15 cellular contexts compared by ENCODE assay signal in genomic region chr19:13037718-13038117, GRCh38. TPM values are rescaled to one million over a fixed set of nuclear protein-coding genes. Genes with fewer than 3 reads are reported as not detected.
DNase-seq lines count a peak whose midpoint lies in the region; ATAC-seq and TF ChIP-seq lines count a peak whose summit lies in the region.
"Had no signal": no experiment of that assay in that cellular context is flagged by ENCODE, and none has a peak within 500 bp of the region (broad histone marks: within the 10 kb centered on the region; RNA-seq: fewer than 3 reads in every experiment).

No MANE protein-coding gene starts in this region.

- H3K4me3 ChIP-seq in left ventricle myocardium inferior (no peak overlapping the region), esophagus (ENCODE audit: low read depth in 1 of 2, low read length in 2 of 2) (no peak overlapping the region), sigmoid colon (no peak overlapping the region)
- H3K4me3 ChIP-seq: cardiac muscle cell, testis had no signal

- ATAC-seq in Right ventricle myocardium inferior: no peak
- ATAC-seq in HG02840 (IDR thresholded peaks at IDR 0.05; ENCODE audit: low FRiP score, unreplicated experiment): no peak
- ATAC-seq: esophagus mucosa, HepG2 had no signal

- TF ChIP-seq EP300 in sigmoid colon (IDR thresholded peaks at IDR 0.05): no peak

- peaks cover 4% of the 10 kb centered on the region for H3K4me1 Mint-ChIP-seq in activated T-helper 2 cell treated with anti-CD3 and anti-CD28 coated beads, Interferon-gamma antibody, Interleukin-2, Interleukin-4, amounts not matched to agents 10 μg/mL and 5 μg/mL and 100 μg/mL, durations not matched to agents 14 hours and 24 hours and 36 hours (ENCODE audit: low read depth)

- H3K27me3 ChIP-seq in left ventricle myocardium inferior (ENCODE audit: low read depth) (no peaks in the 10 kb centered on the region), esophagus (ENCODE audit: control insufficient read depth in 1 of 2, insufficient read depth in 2 of 2, low read length in 2 of 2) (no peaks in the 10 kb centered on the region), sigmoid colon (no peaks in the 10 kb centered on the region)
- H3K27me3 ChIP-seq: testis had no signal

- H3K4me1 ChIP-seq in left ventricle myocardium inferior (peaks cover 100% of the 10 kb centered on the region), esophagus (ENCODE audit: control insufficient read depth in 2 of 2, insufficient read depth in 2 of 2, low read length in 1 of 2) (peaks cover 18 to 40% of the 10 kb centered on the region in 2 donors), sigmoid colon (peaks cover 0 to 98% (median 94%) of the 10 kb centered on the region in 4 donors)

- TF ChIP-seq CTCF in left ventricle myocardium inferior (IDR thresholded peaks at IDR 0.05; ENCODE audit: borderline replicate concordance) (no peak), sigmoid colon (IDR thresholded peaks at IDR 0.05) (no peak)

- no peaks in the 10 kb centered on the region for H3K36me3 ChIP-seq in left ventricle myocardium inferior
- H3K36me3 ChIP-seq in esophagus (ENCODE audit: control insufficient read depth in 2 of 2, insufficient read depth in 2 of 2, low read length in 1 of 2): no peaks in the 10 kb centered on the region
- no peaks in the 10 kb centered on the region for H3K36me3 ChIP-seq in sigmoid colon
- H3K36me3 ChIP-seq: cardiac muscle cell had no signal

- intact Hi-C loops in left ventricle myocardium inferior (cut with micrococcal nuclease): no loop called here
- intact Hi-C loops in Right ventricle myocardium inferior (cut with DNase I): loop anchor here (2.0 kb wide), 1 partner anchor 15 kb away; no protein-coding TSS in a partner anchor
- intact Hi-C loops in sigmoid colon (cut with DNase I): no loop called here
- intact Hi-C loops in activated T-helper 2 cell treated with anti-CD3 and anti-CD28 coated beads, Interferon-gamma antibody, Interleukin-2, Interleukin-4, amounts not matched to agents 10 μg/mL and 5 μg/mL and 100 μg/mL, durations not matched to agents 14 hours and 24 hours and 36 hours (cut with micrococcal nuclease): no loop called here

- H3K27ac Mint-ChIP-seq in activated T-helper 2 cell treated with anti-CD3 and anti-CD28 coated beads, Interferon-gamma antibody, Interleukin-2, Interleukin-4, amounts not matched to agents 10 μg/mL and 5 μg/mL and 100 μg/mL, durations not matched to agents 14 hours and 24 hours and 36 hours: no peak overlapping the region

- H3K9me3 ChIP-seq in left ventricle myocardium inferior (replicated peaks): no peaks in the 10 kb centered on the region
- H3K9me3 ChIP-seq in esophagus (ENCODE audit: control insufficient read depth in 2 of 2, insufficient read depth in 1 of 2, low read depth in 1 of 2, low read length in 1 of 2): no peaks in the 10 kb centered on the region
- H3K9me3 ChIP-seq in sigmoid colon: no peaks in the 10 kb centered on the region
- H3K9me3 ChIP-seq: testis had no signal

- no peaks in the 10 kb centered on the region for H3K9me3 Mint-ChIP-seq in activated T-helper 2 cell treated with anti-CD3 and anti-CD28 coated beads, Interferon-gamma antibody, Interleukin-2, Interleukin-4, amounts not matched to agents 10 μg/mL and 5 μg/mL and 100 μg/mL, durations not matched to agents 14 hours and 24 hours and 36 hours

- TF ChIP-seq POLR2A in sigmoid colon (IDR thresholded peaks at IDR 0.05): no peak

- DNase-seq in left ventricle myocardium inferior (no peak), Right ventricle myocardium inferior (ENCODE audit: missing footprints) (no peak), sigmoid colon (no peak), SIG-M5 (lab: John Stamatoyannopoulos, UW) (no peak), NCI-H82 (lab: John Stamatoyannopoulos, UW) (no peak)
- DNase-seq in activated T-helper 2 cell treated with anti-CD3 and anti-CD28 coated beads, Interferon-gamma antibody, Interleukin-2, Interleukin-4, amounts not matched to agents 10 μg/mL and 5 μg/mL and 100 μg/mL, durations not matched to agents 14 hours and 24 hours and 36 hours (ENCODE audit: low spot score): no peak
- DNase-seq: activated CD4-positive, alpha-beta T cell treated with anti-CD3 and anti-CD28 coated beads, Interleukin-2, amount 50 U/mL, for 4 hours; NCI-H1092 treated with DMSO at 0.1 percent for 48 hours; NCI-H446; testis had no signal

- peaks cover 2% of the 10 kb centered on the region for H3K27me3 Mint-ChIP-seq in activated T-helper 2 cell treated with anti-CD3 and anti-CD28 coated beads, Interferon-gamma antibody, Interleukin-2, Interleukin-4, amounts not matched to agents 10 μg/mL and 5 μg/mL and 100 μg/mL, durations not matched to agents 14 hours and 24 hours and 36 hours (ENCODE audit: low read depth)

- H3K36me3 Mint-ChIP-seq in activated T-helper 2 cell treated with anti-CD3 and anti-CD28 coated beads, Interferon-gamma antibody, Interleukin-2, Interleukin-4, amounts not matched to agents 10 μg/mL and 5 μg/mL and 100 μg/mL, durations not matched to agents 14 hours and 24 hours and 36 hours (ENCODE audit: low read depth): no peaks in the 10 kb centered on the region

- peak overlapping the region; percentile 94 for H3K27ac ChIP-seq in left ventricle myocardium inferior (replicated peaks)
- H3K27ac ChIP-seq in esophagus (ENCODE audit: low read depth in 2 of 2, low read length in 1 of 2): peak overlapping the region; percentile 75 to 89
- H3K27ac ChIP-seq in sigmoid colon: peak overlapping the region; percentile 84 to 98 (median 95)
- H3K27ac ChIP-seq: cardiac muscle cell had no signal

- WGBS in esophagus, 2 donors: 72 to 79% methylated on average over 7 of the region's 7 CpGs
- WGBS in sigmoid colon, 2 donors: 87 to 93% methylated on average over 7 of the region's 7 CpGs

- H3K4me3 Mint-ChIP-seq in activated T-helper 2 cell treated with anti-CD3 and anti-CD28 coated beads, Interferon-gamma antibody, Interleukin-2, Interleukin-4, amounts not matched to agents 10 μg/mL and 5 μg/mL and 100 μg/mL, durations not matched to agents 14 hours and 24 hours and 36 hours (ENCODE audit: low read depth): no peak overlapping the region

RNA-seq across cellular contexts. Expression of gene NFIX, which starts 42.4 kb away (rescaled TPM):
- 118 TPM for total RNA-seq in left ventricle myocardium inferior
- total RNA-seq in Right ventricle myocardium inferior: 159 TPM
- polyA plus RNA-seq in esophagus: 10 to 100 TPM; 26.9 to 38.5 TPM
- total RNA-seq in sigmoid colon: 100 to 1,000 TPM in 1 of 4 donors, 10 to 100 TPM in 3; 44.1 to 104 (median 58.5) TPM
- polyA plus RNA-seq in sigmoid colon: 10 to 100 TPM; 10.6 to 28.2 (median 22.2) TPM
- total RNA-seq in activated T-helper 2 cell treated with anti-CD3 and anti-CD28 coated beads, Interferon-gamma antibody, Interleukin-2, Interleukin-4, amounts not matched to agents 10 μg/mL and 5 μg/mL and 100 μg/mL, durations not matched to agents 14 hours and 24 hours and 36 hours: 2.7 and 3.0 TPM in 2 replicates
- total RNA-seq: cardiac muscle cell had no signal
- polyA plus RNA-seq: cardiac muscle cell had no signal

Comparison
In these comparisons a context has a peak if more than half of its experiments do, and no peak if none do; other contexts are left out.
1. RNA of gene NFIX, which starts 42.4 kb away (total RNA-seq): 159 TPM in Right ventricle myocardium inferior (single experiment), 118 TPM in left ventricle myocardium inferior (single experiment) and 44.1 to 104 TPM in sigmoid colon; 2.7 to 3.0 TPM in activated T-helper 2 cell treated with anti-CD3 and anti-CD28 coated beads, Interferon-gamma antibody, Interleukin-2, Interleukin-4, amounts not matched to agents 10 μg/mL and 5 μg/mL and 100 μg/mL, durations not matched to agents 14 hours and 24 hours and 36 hours; every median in the first group is over 10 times any median in the second.
2. Peak in every context shown above with its lines, with median percentiles within 50 percentile points of each other: H3K27ac ChIP-seq.